ENCODE assay signal across 8 cellular contexts in genomic region chr17:61403846-61404701, GRCh38. TPM values are rescaled to one million over a fixed set of nuclear protein-coding genes. Genes with fewer than 3 reads are reported as not detected.
DNase-seq lines count a peak whose midpoint lies in the region; ATAC-seq and TF ChIP-seq lines count a peak whose summit lies in the region.

No MANE protein-coding gene starts in this region.

- H3K36me3 Mint-ChIP-seq in effector memory CD8-positive, alpha-beta T cell (ENCODE audit: insufficient read depth), result peaks cover 19% of the 10 kb centered on the region
- H3K36me3 Mint-ChIP-seq in natural killer cell treated with Interleukin-12 subunit alpha and Interleukin-12 subunit beta and Interleukin-15 and Interleukin-18, amount 100 ng/mL, for 72 hours, result no peaks in the 10 kb centered on the region

- H3K9me3 ChIP-seq in HUES64 (ENCODE audit: insufficient read depth, low read depth, low read length), result no peaks in the 10 kb centered on the region

- peaks cover 25 to 32% of the 10 kb centered on the region in 2 donors for H3K4me1 Mint-ChIP-seq in effector memory CD8-positive, alpha-beta T cell (ENCODE audit: low read depth in 2 of 2)
- H3K4me1 Mint-ChIP-seq in natural killer cell treated with Interleukin-12 subunit alpha and Interleukin-12 subunit beta and Interleukin-15 and Interleukin-18, amount 100 ng/mL, for 72 hours (ENCODE audit: low read depth in 2 of 2), result peaks cover 22 to 29% of the 10 kb centered on the region in 2 donors

- ATAC-seq in effector memory CD8-positive, alpha-beta T cell (replicated peaks), result peak; percentile 32
- no peak for ATAC-seq in natural killer cell treated with Interleukin-12 subunit alpha and Interleukin-12 subunit beta and Interleukin-15 and Interleukin-18, amount 100 ng/mL, for 72 hours
- ATAC-seq in HG02884 (IDR thresholded peaks at IDR 0.05; ENCODE audit: unreplicated experiment) (no peak), HG03439 (IDR thresholded peaks at IDR 0.05; ENCODE audit: unreplicated experiment) (no peak), GM19395 (IDR thresholded peaks at IDR 0.05; ENCODE audit: unreplicated experiment) (no peak)

- no peak overlapping the region for H3K27ac Mint-ChIP-seq in effector memory CD8-positive, alpha-beta T cell
- no peak overlapping the region for H3K27ac Mint-ChIP-seq in natural killer cell treated with Interleukin-12 subunit alpha and Interleukin-12 subunit beta and Interleukin-15 and Interleukin-18, amount 100 ng/mL, for 72 hours

- TF ChIP-seq CTCF in AG04449 (IDR thresholded peaks at IDR 0.05; ENCODE audit: insufficient read depth, low read length, missing control alignments), result no peak

- H3K36me3 ChIP-seq in HUES64 (ENCODE audit: insufficient read depth, low read length), result no peaks in the 10 kb centered on the region

- H3K27ac ChIP-seq in HUES64 (ENCODE audit: low read depth, low read length), result no peak overlapping the region

- H3K27me3 Mint-ChIP-seq in effector memory CD8-positive, alpha-beta T cell, result peaks cover 67 to 74% of the 10 kb centered on the region in 2 donors
- peaks cover 47 to 53% of the 10 kb centered on the region in 2 donors for H3K27me3 Mint-ChIP-seq in natural killer cell treated with Interleukin-12 subunit alpha and Interleukin-12 subunit beta and Interleukin-15 and Interleukin-18, amount 100 ng/mL, for 72 hours

- WGBS in HUES64, result 3% methylated on average over 71 of the region's 71 CpGs

- H3K27me3 ChIP-seq in HUES64 (ENCODE audit: insufficient read depth, low read length), result peaks cover 100% of the 10 kb centered on the region

- no peak for DNase-seq in AG04449 (ENCODE audit: low read depth, low spot score)
- no peak for DNase-seq in effector memory CD8-positive, alpha-beta T cell
- peak; percentile 56 for DNase-seq in natural killer cell treated with Interleukin-12 subunit alpha and Interleukin-12 subunit beta and Interleukin-15 and Interleukin-18, amount 100 ng/mL, for 72 hours (ENCODE audit: low spot score)
- no peak for DNase-seq in DMS153 (lab: John Stamatoyannopoulos, UW)

- POLR2A ChIA-PET in AG04449 (lab: Yijun Ruan, JAX), result interaction anchor here (0.9 kb wide), 1 partner anchor 152 kb away, joined by 3 read pairs; no protein-coding TSS in a partner anchor

- CTCF ChIA-PET in AG04449 (lab: Yijun Ruan, JAX), result interaction anchor here (0.7 to 8.8 kb wide), 5 partner anchors 9 to 683 kb away, joined by 3 to 55 read pairs (median 4); no protein-coding TSS in a partner anchor

- H3K9me3 Mint-ChIP-seq in effector memory CD8-positive, alpha-beta T cell, result no peaks in the 10 kb centered on the region
- no peaks in the 10 kb centered on the region for H3K9me3 Mint-ChIP-seq in natural killer cell treated with Interleukin-12 subunit alpha and Interleukin-12 subunit beta and Interleukin-15 and Interleukin-18, amount 100 ng/mL, for 72 hours

- no peak overlapping the region for H3K9ac ChIP-seq in HUES64 (ENCODE audit: low read depth, low read length)

- H3K4me1 ChIP-seq in HUES64 (ENCODE audit: insufficient read depth, low read length), result peaks cover 8% of the 10 kb centered on the region

- peak overlapping the region; percentile 54 to 70 for H3K4me3 Mint-ChIP-seq in effector memory CD8-positive, alpha-beta T cell
- peak overlapping the region; percentile 64 for H3K4me3 Mint-ChIP-seq in natural killer cell treated with Interleukin-12 subunit alpha and Interleukin-12 subunit beta and Interleukin-15 and Interleukin-18, amount 100 ng/mL, for 72 hours

- peak overlapping the region; percentile 40 for H3K4me3 ChIP-seq in AG04449 (ENCODE audit: low read depth, low read length)
- peak overlapping the region; percentile 11; the same call in 1 of the 2 replicates for H3K4me3 ChIP-seq in HUES64 (ENCODE audit: low read length)

RNA-seq across cellular contexts. Expression of gene TBX2, which starts 4.4 kb away (rescaled TPM):
- 0.65 TPM for polyA plus RNA-seq in HUES64 (2013, experiment 1 of 2)
- 0.38 TPM for polyA plus RNA-seq in HUES64 (2013, experiment 2 of 2)
- under 1 TPM in 1 of 2 donors, not detected in 1; 0.08 TPM for total RNA-seq in natural killer cell treated with Interleukin-12 subunit alpha and Interleukin-12 subunit beta and Interleukin-15 and Interleukin-18, amount 100 ng/mL, for 72 hours

RNA-seq across cellular contexts. Expression of gene TBX4, which starts 48.1 kb away (rescaled TPM):
- polyA plus RNA-seq in HUES64 (2013, experiment 1 of 2), result 0.05 TPM
- polyA plus RNA-seq in HUES64 (2013, experiment 2 of 2), result 0.44 TPM
- not detected for total RNA-seq in natural killer cell treated with Interleukin-12 subunit alpha and Interleukin-12 subunit beta and Interleukin-15 and Interleukin-18, amount 100 ng/mL, for 72 hours
